ENCODE assay signal across 10 cellular contexts in genomic region chr12:6905414-6906040, GRCh38. TPM values are rescaled to one million over a fixed set of nuclear protein-coding genes. Genes with fewer than 3 reads are reported as not detected.
DNase-seq lines count a peak whose midpoint lies in the region; TF ChIP-seq lines count a peak whose summit lies in the region.
"Had no signal": no experiment of that assay in that cellular context is flagged by ENCODE, and none has a peak within 500 bp of the region (broad histone marks: within the 10 kb centered on the region; RNA-seq: fewer than 3 reads in every experiment).

No MANE protein-coding gene starts in this region.

- H3F3A ChIP-seq in DOHH2 (ENCODE audit: control insufficient read depth, insufficient read depth) (no peaks in the 10 kb centered on the region), PC-9 (ENCODE audit: insufficient read depth, low read depth) (peaks cover 24% of the 10 kb centered on the region; the same call in 1 of the 2 replicates)

- no peaks in the 10 kb centered on the region for H3K79me2 ChIP-seq in DOHH2 (ENCODE audit: control insufficient read depth, low read length)
- no peaks in the 10 kb centered on the region for H3K79me2 ChIP-seq in PC-9 (ENCODE audit: low read depth)

- CTCF ChIA-PET in PC-9 (lab: Charles Lee): interaction anchor here (0.7 kb wide), 1 partner anchor 15 kb away, joined by 14 read pairs; no protein-coding TSS in a partner anchor
- CTCF ChIA-PET in activated naive CD4-positive, alpha-beta T cell treated with anti-CD3 and anti-CD28 coated beads, Interleukin-2, amount 10 ng/mL, durations not matched to agents 7 days and 5 days (lab: Charles Lee): interaction anchor here (0.6 to 1.1 kb wide), 3 partner anchors 9 to 276 kb away, joined by 3 read pairs; partner anchors contain the start of gene ENO2

- H3K36me3 ChIP-seq in DOHH2 (ENCODE audit: control insufficient read depth, low read length) (no peaks in the 10 kb centered on the region), PC-9 (ENCODE audit: low read depth) (no peaks in the 10 kb centered on the region), skeletal muscle tissue (ENCODE audit: control insufficient read depth in 3 of 3, insufficient read depth in 3 of 3, low read length in 3 of 3) (peaks cover 0 to 16% (median 8%) of the 10 kb centered on the region in 3 donors)
- H3K36me3 ChIP-seq: pancreas had no signal

- H4K20me1 ChIP-seq in DOHH2 (ENCODE audit: control insufficient read depth, insufficient read depth, low read depth, low read length) (no peaks in the 10 kb centered on the region), PC-9 (ENCODE audit: insufficient read depth) (no peaks in the 10 kb centered on the region)

- H3K4me3 ChIP-seq in DOHH2 (ENCODE audit: low read length) (peak overlapping the region; percentile 82), PC-9 (peak overlapping the region; percentile 86), fibroblast of villous mesenchyme (ENCODE audit: low read depth, low read length) (peak overlapping the region; percentile 76), skeletal muscle tissue (ENCODE audit: low read length in 3 of 3) (peak overlapping the region; percentile 95 to 98 (median 98))

- TF ChIP-seq CTCF in DOHH2 (IDR thresholded peaks at IDR 0.05; ENCODE audit: low read depth, low read length, poor library complexity, severe bottlenecking) (no peak), PC-9 (conservative IDR thresholded peaks at IDR 0.05) (no peak), fibroblast of villous mesenchyme (IDR thresholded peaks at IDR 0.05; ENCODE audit: insufficient read depth, low read depth, low read length) (no peak)

- H3K9me3 Mint-ChIP-seq in activated naive CD4-positive, alpha-beta T cell treated with anti-CD3 and anti-CD28 coated beads, Interleukin-2, amount 10 ng/mL, durations not matched to agents 7 days and 5 days: no peaks in the 10 kb centered on the region
- H3K9me3 Mint-ChIP-seq: activated T-cell treated with anti-CD3 and anti-CD28 coated beads, Interleukin-2, amount 50 U/mL, for 4 hours had no signal

- H3K4me1 Mint-ChIP-seq in activated naive CD4-positive, alpha-beta T cell treated with anti-CD3 and anti-CD28 coated beads, Interleukin-2, amount 10 ng/mL, durations not matched to agents 7 days and 5 days: no peaks in the 10 kb centered on the region

- no peak overlapping the region for H3K4me3 Mint-ChIP-seq in activated naive CD4-positive, alpha-beta T cell treated with anti-CD3 and anti-CD28 coated beads, Interleukin-2, amount 10 ng/mL, durations not matched to agents 7 days and 5 days
- H3K4me3 Mint-ChIP-seq: activated T-cell treated with anti-CD3 and anti-CD28 coated beads, Interleukin-2, amount 50 U/mL, for 4 hours had no signal

- H3K4me2 ChIP-seq in DOHH2 (ENCODE audit: low read length) (peak overlapping the region; percentile 88), PC-9 (peak overlapping the region; percentile 97)

- H3K9me3 ChIP-seq in DOHH2 (ENCODE audit: control insufficient read depth, insufficient read depth, low read length) (no peaks in the 10 kb centered on the region), PC-9 (ENCODE audit: insufficient read depth, low read depth) (no peaks in the 10 kb centered on the region), skeletal muscle tissue (ENCODE audit: control insufficient read depth in 3 of 3, low read length in 3 of 3) (no peaks in the 10 kb centered on the region)
- H3K9me3 ChIP-seq: pancreas had no signal

- intact Hi-C loops in PC-9 (cut with micrococcal nuclease; ENCODE audit: unreplicated experiment): loop anchor here (2.0 kb wide), 1 partner anchor 53 kb away; the partner anchor contains the start of gene USP5

- no peaks in the 10 kb centered on the region for H3K9me2 ChIP-seq in DOHH2 (replicated peaks; ENCODE audit: control insufficient read depth, low read length)
- H3K9me2 ChIP-seq in PC-9 (ENCODE audit: insufficient read depth): no peaks in the 10 kb centered on the region

- H3K36me3 Mint-ChIP-seq in activated naive CD4-positive, alpha-beta T cell treated with anti-CD3 and anti-CD28 coated beads, Interleukin-2, amount 10 ng/mL, durations not matched to agents 7 days and 5 days: no peaks in the 10 kb centered on the region

- H3K27ac Mint-ChIP-seq in activated naive CD4-positive, alpha-beta T cell treated with anti-CD3 and anti-CD28 coated beads, Interleukin-2, amount 10 ng/mL, durations not matched to agents 7 days and 5 days: no peak overlapping the region

- H3K4me1 ChIP-seq in DOHH2 (ENCODE audit: control insufficient read depth, low read length): peaks cover 19% of the 10 kb centered on the region
- peaks cover 22% of the 10 kb centered on the region for H3K4me1 ChIP-seq in PC-9 (replicated peaks; ENCODE audit: insufficient read depth)
- H3K4me1 ChIP-seq in skeletal muscle tissue (ENCODE audit: control insufficient read depth in 3 of 3, insufficient read depth in 3 of 3, low read length in 3 of 3): peaks cover 11 to 18% (median 12%) of the 10 kb centered on the region in 3 donors

- H3K27me3 Mint-ChIP-seq in activated naive CD4-positive, alpha-beta T cell treated with anti-CD3 and anti-CD28 coated beads, Interleukin-2, amount 10 ng/mL, durations not matched to agents 7 days and 5 days: peaks cover 9% of the 10 kb centered on the region

- H3K27me3 ChIP-seq in DOHH2 (ENCODE audit: control insufficient read depth, low read length) (no peaks in the 10 kb centered on the region), PC-9 (ENCODE audit: insufficient read depth, low read depth) (no peaks in the 10 kb centered on the region), skeletal muscle tissue (ENCODE audit: control insufficient read depth in 3 of 3, insufficient read depth in 3 of 3, low read length in 3 of 3) (no peaks in the 10 kb centered on the region)
- H3K27me3 ChIP-seq: pancreas had no signal

- H3K9ac ChIP-seq in skeletal muscle tissue (ENCODE audit: low read depth in 1 of 3, low read length in 3 of 3): peak overlapping the region; percentile 88 to 91 (median 90)

- BruUV-seq in PC-9 (replicated peaks; lab: Mats Ljungman, UMichigan): no TSS peak

- POLR2A ChIA-PET in PC-9 (lab: Charles Lee; ENCODE audit: unreplicated experiment): interaction anchor here (0.6 to 0.7 kb wide), 4 partner anchors 8 to 139 kb away, joined by 4 to 16 read pairs (median 10); partner anchors contain the start of gene PTMS

- no peak overlapping the region; the same call in 1 of the 2 replicates for H2AFZ ChIP-seq in PC-9

- no peak overlapping the region for H3K27ac ChIP-seq in DOHH2 (ENCODE audit: low read depth, low read length)
- H3K27ac ChIP-seq in PC-9: no peak overlapping the region
- peak overlapping the region; percentile 87 for H3K27ac ChIP-seq in skeletal muscle tissue (ENCODE audit: low read depth, low read length)

- DNase-seq in PC-9 (no peak), fibroblast of villous mesenchyme (ENCODE audit: low read depth) (no peak), T-helper 9 cell (no peak), germinal center (ENCODE audit: low spot score) (no peak)
- DNase-seq in activated naive CD4-positive, alpha-beta T cell treated with anti-CD3 and anti-CD28 coated beads, Interleukin-2, amount 10 ng/mL, durations not matched to agents 7 days and 5 days: no peak
- DNase-seq in activated CD4-positive, CD25-positive, alpha-beta regulatory T cell (lab: John Stamatoyannopoulos, UW): no peak
- DNase-seq: activated T-cell treated with anti-CD3 and anti-CD28 coated beads, Interleukin-2, amount 50 U/mL, for 4 hours had no signal

RNA-seq across cellular contexts. Expression of gene LRRC23, which starts 0.9 kb away (rescaled TPM):
- total RNA-seq in PC-9 (2021) (29.3 and 38.8 TPM in 2 replicates), fibroblast of villous mesenchyme (4.7 and 5.5 TPM in 2 replicates), skeletal muscle tissue (12.5 TPM)

RNA-seq across cellular contexts. Expression of gene ENO2, which starts 8.9 kb away (rescaled TPM):
- total RNA-seq in PC-9 (2021) (38.8 and 56.6 TPM in 2 replicates), fibroblast of villous mesenchyme (3.5 and 5.2 TPM in 2 replicates), skeletal muscle tissue (2.6 TPM)

RNA-seq across cellular contexts. Expression of gene ATN1, which starts 22.2 kb away (rescaled TPM):
- total RNA-seq in PC-9 (2021) (158 and 159 TPM in 2 replicates), fibroblast of villous mesenchyme (11.3 and 16.4 TPM in 2 replicates), skeletal muscle tissue (7.3 TPM)

RNA-seq across cellular contexts. Expression of gene SPSB2, which starts 32.4 kb away (rescaled TPM):
- total RNA-seq in PC-9 (2021) (28.9 and 30.1 TPM in 2 replicates), fibroblast of villous mesenchyme (6.0 and 8.7 TPM in 2 replicates), skeletal muscle tissue (3.1 TPM)

RNA-seq across cellular contexts. Expression of gene RNU7-1, which starts 38.1 kb away (rescaled TPM):
- total RNA-seq in PC-9 (2021) (not detected in 2 replicates), fibroblast of villous mesenchyme (not detected in 2 replicates), skeletal muscle tissue (not detected)
- total RNA-seq: activated T-cell treated with anti-CD3 and anti-CD28 coated beads, Interleukin-2, amount 50 U/mL, for 4 hours; pancreas had no signal
